ENCODE assay signal across 1 cellular context in the genomic region with DNA sequence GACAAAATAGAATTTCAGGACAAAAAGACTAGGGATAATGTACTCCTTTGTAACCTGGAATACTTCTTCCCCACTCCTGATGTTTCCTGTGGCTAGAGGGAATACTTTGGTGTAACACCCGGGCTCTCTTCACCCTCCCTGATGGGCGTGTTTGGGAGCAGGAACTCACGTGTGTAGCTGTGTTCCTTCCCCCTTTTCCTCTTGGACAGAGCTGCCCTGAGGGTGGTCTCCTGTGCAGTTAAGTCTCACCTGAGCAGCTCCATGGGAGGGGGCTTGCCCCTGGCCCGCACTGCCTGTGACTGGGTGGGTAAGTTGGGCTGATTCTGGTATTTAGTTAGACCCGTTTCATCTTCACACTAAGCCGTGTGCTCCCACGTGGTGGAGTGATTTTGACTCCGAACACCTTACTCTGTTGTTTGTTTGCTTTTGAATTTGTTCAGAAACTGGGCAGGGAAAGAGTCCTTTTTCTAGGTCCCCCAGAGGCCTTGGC.
TF ChIP-seq lines count a peak whose summit lies in the region.

No MANE protein-coding gene starts in this region.

TF ChIP-seq in HepG2, 621 proteins besides CTCF, POLR2A, EP300 and RAD21 (continued from another document and continues in another):
- TF ChIP-seq, protein P1, sequence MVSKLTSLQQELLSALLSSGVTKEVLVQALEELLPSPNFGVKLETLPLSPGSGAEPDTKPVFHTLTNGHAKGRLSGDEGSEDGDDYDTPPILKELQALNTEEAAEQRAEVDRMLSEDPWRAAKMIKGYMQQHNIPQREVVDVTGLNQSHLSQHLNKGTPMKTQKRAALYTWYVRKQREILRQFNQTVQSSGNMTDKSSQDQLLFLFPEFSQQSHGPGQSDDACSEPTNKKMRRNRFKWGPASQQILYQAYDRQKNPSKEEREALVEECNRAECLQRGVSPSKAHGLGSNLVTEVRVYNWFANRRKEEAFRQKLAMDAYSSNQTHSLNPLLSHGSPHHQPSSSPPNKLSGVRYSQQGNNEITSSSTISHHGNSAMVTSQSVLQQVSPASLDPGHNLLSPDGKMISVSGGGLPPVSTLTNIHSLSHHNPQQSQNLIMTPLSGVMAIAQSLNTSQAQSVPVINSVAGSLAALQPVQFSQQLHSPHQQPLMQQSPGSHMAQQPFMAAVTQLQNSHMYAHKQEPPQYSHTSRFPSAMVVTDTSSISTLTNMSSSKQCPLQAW (CRISPR knock-in tag; IDR thresholded peaks at IDR 0.05) = no peak
- TF ChIP-seq FOXJ3 (CRISPR knock-in tag; IDR thresholded peaks at IDR 0.05; ENCODE audit: borderline replicate concordance) (peak; percentile 66; the same call in 1 of the 2 replicates), FOSL1 (CRISPR knock-in tag; IDR thresholded peaks at IDR 0.05; ENCODE audit: borderline replicate concordance) (0 out of 2 replicates have a peak, but pooled peaks have one; percentile 22), KAT2B (IDR thresholded peaks at IDR 0.05; ENCODE audit: borderline replicate concordance, low read depth, low read length) (no peak), ZNF766 (CRISPR knock-in tag; IDR thresholded peaks at IDR 0.05; ENCODE audit: borderline replicate concordance) (peak; percentile 49; the same call in 1 of the 2 replicates), MTA1 (CRISPR knock-in tag; IDR thresholded peaks at IDR 0.05; ENCODE audit: borderline replicate concordance) (0 out of 2 replicates have a peak, but pooled peaks have one; percentile 31), ZNF256 (CRISPR knock-in tag; conservative IDR thresholded peaks at IDR 0.05) (peak; percentile 89; the same call in 1 of the 2 replicates), STAG1 (CRISPR knock-in tag; IDR thresholded peaks at IDR 0.05) (no peak; the same call in 1 of the 2 replicates), TBP (CRISPR knock-in tag; IDR thresholded peaks at IDR 0.05) (no peak), ZFY (CRISPR knock-in tag; IDR thresholded peaks at IDR 0.05) (peak; percentile 62), FOXK1 (CRISPR knock-in tag; IDR thresholded peaks at IDR 0.05; ENCODE audit: borderline replicate concordance, low read depth) (peak; percentile 63; the same call in 1 of the 2 replicates), SKI (IDR thresholded peaks at IDR 0.05; ENCODE audit: partially characterized antibody) (no peak), ZFX (CRISPR knock-in tag; IDR thresholded peaks at IDR 0.05; ENCODE audit: low read depth) (peak; percentile 70), KMT2B (CRISPR knock-in tag; IDR thresholded peaks at IDR 0.05) (peak; percentile 82), RFX3 (CRISPR knock-in tag; IDR thresholded peaks at IDR 0.05) (no peak), ESRRA (CRISPR knock-in tag; IDR thresholded peaks at IDR 0.05; ENCODE audit: low read depth) (peak; percentile 68; the same call in 1 of the 2 replicates), JUNB (CRISPR knock-in tag; IDR thresholded peaks at IDR 0.05; ENCODE audit: borderline replicate concordance) (no peak), HMG20A (CRISPR knock-in tag; IDR thresholded peaks at IDR 0.05; ENCODE audit: borderline replicate concordance) (no peak; the same call in 1 of the 2 replicates), GPN1 (CRISPR knock-in tag; IDR thresholded peaks at IDR 0.05; ENCODE audit: borderline replicate concordance) (no peak), NR2F6 (IDR thresholded peaks at IDR 0.05) (no peak), NR2F6 (CRISPR knock-in tag; IDR thresholded peaks at IDR 0.05) (peak; percentile 57; the same call in 1 of the 2 replicates), ATM (IDR thresholded peaks at IDR 0.05; ENCODE audit: borderline replicate concordance) (no peak), RBFOX2 (IDR thresholded peaks at IDR 0.05; ENCODE audit: low read depth, low read length) (0 out of 2 replicates have a peak, but pooled peaks have one; percentile 51), MYNN (CRISPR knock-in tag; IDR thresholded peaks at IDR 0.05; ENCODE audit: low read depth) (peak; percentile 80; the same call in 1 of the 2 replicates), EZH2 (conservative IDR thresholded peaks at IDR 0.05; ENCODE audit: low read depth, low read length) (no peak), HNRNPLL (IDR thresholded peaks at IDR 0.05; ENCODE audit: low read depth, low read length, poor library complexity, severe bottlenecking) (no peak), KMT2A (CRISPR knock-in tag; IDR thresholded peaks at IDR 0.05) (peak; percentile 86), FIP1L1 (IDR thresholded peaks at IDR 0.05; ENCODE audit: borderline replicate concordance, insufficient read depth, low read depth, low read length) (no peak), ZNF17 (CRISPR knock-in tag; IDR thresholded peaks at IDR 0.05) (no peak), HNRNPK (IDR thresholded peaks at IDR 0.05; ENCODE audit: low read depth, low read length, poor library complexity, severe bottlenecking) (no peak), GABPB1 (CRISPR knock-in tag; IDR thresholded peaks at IDR 0.05) (peak; percentile 87), ZBTB21 (CRISPR knock-in tag; IDR thresholded peaks at IDR 0.05) (no peak), ZNF563 (CRISPR knock-in tag; IDR thresholded peaks at IDR 0.05) (no peak), IRF2 (CRISPR knock-in tag; IDR thresholded peaks at IDR 0.05) (peak; percentile 51), GLI4 (CRISPR knock-in tag; IDR thresholded peaks at IDR 0.05; ENCODE audit: borderline replicate concordance) (no peak), JUN (CRISPR knock-in tag; IDR thresholded peaks at IDR 0.05) (0 out of 2 replicates have a peak, but pooled peaks have one; percentile 44)
- TF ChIP-seq, protein P2, sequence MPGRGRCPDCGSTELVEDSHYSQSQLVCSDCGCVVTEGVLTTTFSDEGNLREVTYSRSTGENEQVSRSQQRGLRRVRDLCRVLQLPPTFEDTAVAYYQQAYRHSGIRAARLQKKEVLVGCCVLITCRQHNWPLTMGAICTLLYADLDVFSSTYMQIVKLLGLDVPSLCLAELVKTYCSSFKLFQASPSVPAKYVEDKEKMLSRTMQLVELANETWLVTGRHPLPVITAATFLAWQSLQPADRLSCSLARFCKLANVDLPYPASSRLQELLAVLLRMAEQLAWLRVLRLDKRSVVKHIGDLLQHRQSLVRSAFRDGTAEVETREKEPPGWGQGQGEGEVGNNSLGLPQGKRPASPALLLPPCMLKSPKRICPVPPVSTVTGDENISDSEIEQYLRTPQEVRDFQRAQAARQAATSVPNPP (CRISPR knock-in tag; IDR thresholded peaks at IDR 0.05) = no peak
- TF ChIP-seq, protein P3, sequence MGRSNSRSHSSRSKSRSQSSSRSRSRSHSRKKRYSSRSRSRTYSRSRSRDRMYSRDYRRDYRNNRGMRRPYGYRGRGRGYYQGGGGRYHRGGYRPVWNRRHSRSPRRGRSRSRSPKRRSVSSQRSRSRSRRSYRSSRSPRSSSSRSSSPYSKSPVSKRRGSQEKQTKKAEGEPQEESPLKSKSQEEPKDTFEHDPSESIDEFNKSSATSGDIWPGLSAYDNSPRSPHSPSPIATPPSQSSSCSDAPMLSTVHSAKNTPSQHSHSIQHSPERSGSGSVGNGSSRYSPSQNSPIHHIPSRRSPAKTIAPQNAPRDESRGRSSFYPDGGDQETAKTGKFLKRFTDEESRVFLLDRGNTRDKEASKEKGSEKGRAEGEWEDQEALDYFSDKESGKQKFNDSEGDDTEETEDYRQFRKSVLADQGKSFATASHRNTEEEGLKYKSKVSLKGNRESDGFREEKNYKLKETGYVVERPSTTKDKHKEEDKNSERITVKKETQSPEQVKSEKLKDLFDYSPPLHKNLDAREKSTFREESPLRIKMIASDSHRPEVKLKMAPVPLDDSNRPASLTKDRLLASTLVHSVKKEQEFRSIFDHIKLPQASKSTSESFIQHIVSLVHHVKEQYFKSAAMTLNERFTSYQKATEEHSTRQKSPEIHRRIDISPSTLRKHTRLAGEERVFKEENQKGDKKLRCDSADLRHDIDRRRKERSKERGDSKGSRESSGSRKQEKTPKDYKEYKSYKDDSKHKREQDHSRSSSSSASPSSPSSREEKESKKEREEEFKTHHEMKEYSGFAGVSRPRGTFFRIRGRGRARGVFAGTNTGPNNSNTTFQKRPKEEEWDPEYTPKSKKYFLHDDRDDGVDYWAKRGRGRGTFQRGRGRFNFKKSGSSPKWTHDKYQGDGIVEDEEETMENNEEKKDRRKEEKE (IDR thresholded peaks at IDR 0.05) = no peak
- TF ChIP-seq, protein P4, sequence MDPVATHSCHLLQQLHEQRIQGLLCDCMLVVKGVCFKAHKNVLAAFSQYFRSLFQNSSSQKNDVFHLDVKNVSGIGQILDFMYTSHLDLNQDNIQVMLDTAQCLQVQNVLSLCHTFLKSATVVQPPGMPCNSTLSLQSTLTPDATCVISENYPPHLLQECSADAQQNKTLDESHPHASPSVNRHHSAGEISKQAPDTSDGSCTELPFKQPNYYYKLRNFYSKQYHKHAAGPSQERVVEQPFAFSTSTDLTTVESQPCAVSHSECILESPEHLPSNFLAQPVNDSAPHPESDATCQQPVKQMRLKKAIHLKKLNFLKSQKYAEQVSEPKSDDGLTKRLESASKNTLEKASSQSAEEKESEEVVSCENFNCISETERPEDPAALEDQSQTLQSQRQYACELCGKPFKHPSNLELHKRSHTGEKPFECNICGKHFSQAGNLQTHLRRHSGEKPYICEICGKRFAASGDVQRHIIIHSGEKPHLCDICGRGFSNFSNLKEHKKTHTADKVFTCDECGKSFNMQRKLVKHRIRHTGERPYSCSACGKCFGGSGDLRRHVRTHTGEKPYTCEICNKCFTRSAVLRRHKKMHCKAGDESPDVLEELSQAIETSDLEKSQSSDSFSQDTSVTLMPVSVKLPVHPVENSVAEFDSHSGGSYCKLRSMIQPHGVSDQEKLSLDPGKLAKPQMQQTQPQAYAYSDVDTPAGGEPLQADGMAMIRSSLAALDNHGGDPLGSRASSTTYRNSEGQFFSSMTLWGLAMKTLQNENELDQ (CRISPR knock-in tag; IDR thresholded peaks at IDR 0.05; ENCODE audit: borderline replicate concordance) = no peak
- TF ChIP-seq, protein P5, sequence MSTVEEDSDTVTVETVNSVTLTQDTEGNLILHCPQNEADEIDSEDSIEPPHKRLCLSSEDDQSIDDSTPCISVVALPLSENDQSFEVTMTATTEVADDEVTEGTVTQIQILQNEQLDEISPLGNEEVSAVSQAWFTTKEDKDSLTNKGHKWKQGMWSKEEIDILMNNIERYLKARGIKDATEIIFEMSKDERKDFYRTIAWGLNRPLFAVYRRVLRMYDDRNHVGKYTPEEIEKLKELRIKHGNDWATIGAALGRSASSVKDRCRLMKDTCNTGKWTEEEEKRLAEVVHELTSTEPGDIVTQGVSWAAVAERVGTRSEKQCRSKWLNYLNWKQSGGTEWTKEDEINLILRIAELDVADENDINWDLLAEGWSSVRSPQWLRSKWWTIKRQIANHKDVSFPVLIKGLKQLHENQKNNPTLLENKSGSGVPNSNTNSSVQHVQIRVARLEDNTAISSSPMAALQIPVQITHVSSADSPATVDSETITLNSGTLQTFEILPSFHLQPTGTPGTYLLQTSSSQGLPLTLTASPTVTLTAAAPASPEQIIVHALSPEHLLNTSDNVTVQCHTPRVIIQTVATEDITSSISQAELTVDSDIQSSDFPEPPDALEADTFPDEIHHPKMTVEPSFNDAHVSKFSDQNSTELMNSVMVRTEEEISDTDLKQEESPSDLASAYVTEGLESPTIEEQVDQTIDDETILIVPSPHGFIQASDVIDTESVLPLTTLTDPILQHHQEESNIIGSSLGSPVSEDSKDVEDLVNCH (CRISPR knock-in tag; IDR thresholded peaks at IDR 0.05) = 0 out of 2 replicates have a peak, but pooled peaks have one; percentile 69
- TF ChIP-seq, protein P6, sequence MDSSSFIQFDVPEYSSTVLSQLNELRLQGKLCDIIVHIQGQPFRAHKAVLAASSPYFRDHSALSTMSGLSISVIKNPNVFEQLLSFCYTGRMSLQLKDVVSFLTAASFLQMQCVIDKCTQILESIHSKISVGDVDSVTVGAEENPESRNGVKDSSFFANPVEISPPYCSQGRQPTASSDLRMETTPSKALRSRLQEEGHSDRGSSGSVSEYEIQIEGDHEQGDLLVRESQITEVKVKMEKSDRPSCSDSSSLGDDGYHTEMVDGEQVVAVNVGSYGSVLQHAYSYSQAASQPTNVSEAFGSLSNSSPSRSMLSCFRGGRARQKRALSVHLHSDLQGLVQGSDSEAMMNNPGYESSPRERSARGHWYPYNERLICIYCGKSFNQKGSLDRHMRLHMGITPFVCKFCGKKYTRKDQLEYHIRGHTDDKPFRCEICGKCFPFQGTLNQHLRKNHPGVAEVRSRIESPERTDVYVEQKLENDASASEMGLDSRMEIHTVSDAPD (CRISPR knock-in tag; IDR thresholded peaks at IDR 0.05) = no peak
- TF ChIP-seq, protein P7, sequence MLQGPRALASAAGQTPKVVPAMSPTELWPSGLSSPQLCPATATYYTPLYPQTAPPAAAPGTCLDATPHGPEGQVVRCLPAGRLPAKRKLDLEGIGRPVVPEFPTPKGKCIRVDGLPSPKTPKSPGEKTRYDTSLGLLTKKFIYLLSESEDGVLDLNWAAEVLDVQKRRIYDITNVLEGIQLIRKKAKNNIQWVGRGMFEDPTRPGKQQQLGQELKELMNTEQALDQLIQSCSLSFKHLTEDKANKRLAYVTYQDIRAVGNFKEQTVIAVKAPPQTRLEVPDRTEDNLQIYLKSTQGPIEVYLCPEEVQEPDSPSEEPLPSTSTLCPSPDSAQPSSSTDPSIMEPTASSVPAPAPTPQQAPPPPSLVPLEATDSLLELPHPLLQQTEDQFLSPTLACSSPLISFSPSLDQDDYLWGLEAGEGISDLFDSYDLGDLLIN (CRISPR knock-in tag; IDR thresholded peaks at IDR 0.05; ENCODE audit: borderline replicate concordance) = peak; percentile 47; the same call in 1 of the 2 replicates
- TF ChIP-seq, protein P8, sequence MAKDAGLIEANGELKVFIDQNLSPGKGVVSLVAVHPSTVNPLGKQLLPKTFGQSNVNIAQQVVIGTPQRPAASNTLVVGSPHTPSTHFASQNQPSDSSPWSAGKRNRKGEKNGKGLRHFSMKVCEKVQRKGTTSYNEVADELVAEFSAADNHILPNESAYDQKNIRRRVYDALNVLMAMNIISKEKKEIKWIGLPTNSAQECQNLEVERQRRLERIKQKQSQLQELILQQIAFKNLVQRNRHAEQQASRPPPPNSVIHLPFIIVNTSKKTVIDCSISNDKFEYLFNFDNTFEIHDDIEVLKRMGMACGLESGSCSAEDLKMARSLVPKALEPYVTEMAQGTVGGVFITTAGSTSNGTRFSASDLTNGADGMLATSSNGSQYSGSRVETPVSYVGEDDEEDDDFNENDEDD (CRISPR knock-in tag; IDR thresholded peaks at IDR 0.05; ENCODE audit: borderline replicate concordance) = peak; percentile 91; the same call in 1 of the 2 replicates
- TF ChIP-seq, protein P9, sequence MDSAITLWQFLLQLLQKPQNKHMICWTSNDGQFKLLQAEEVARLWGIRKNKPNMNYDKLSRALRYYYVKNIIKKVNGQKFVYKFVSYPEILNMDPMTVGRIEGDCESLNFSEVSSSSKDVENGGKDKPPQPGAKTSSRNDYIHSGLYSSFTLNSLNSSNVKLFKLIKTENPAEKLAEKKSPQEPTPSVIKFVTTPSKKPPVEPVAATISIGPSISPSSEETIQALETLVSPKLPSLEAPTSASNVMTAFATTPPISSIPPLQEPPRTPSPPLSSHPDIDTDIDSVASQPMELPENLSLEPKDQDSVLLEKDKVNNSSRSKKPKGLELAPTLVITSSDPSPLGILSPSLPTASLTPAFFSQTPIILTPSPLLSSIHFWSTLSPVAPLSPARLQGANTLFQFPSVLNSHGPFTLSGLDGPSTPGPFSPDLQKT (CRISPR knock-in tag; IDR thresholded peaks at IDR 0.05; ENCODE audit: borderline replicate concordance) = no peak
- TF ChIP-seq, protein P10, sequence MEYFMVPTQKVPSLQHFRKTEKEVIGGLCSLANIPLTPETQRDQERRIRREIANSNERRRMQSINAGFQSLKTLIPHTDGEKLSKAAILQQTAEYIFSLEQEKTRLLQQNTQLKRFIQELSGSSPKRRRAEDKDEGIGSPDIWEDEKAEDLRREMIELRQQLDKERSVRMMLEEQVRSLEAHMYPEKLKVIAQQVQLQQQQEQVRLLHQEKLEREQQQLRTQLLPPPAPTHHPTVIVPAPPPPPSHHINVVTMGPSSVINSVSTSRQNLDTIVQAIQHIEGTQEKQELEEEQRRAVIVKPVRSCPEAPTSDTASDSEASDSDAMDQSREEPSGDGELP (IDR thresholded peaks at IDR 0.05; ENCODE audit: borderline replicate concordance, low read depth) = no peak
